In genomic region chr18:10475633-10476388, GRCh38 we compare ENCODE assay signal across 18 cellular contexts. TPM values are rescaled to one million over a fixed set of nuclear protein-coding genes. Genes with fewer than 3 reads are reported as not detected.
DNase-seq lines count a peak whose midpoint lies in the region; ATAC-seq and TF ChIP-seq lines count a peak whose summit lies in the region.
"Had no signal": no experiment of that assay in that cellular context is flagged by ENCODE, and none has a peak within 500 bp of the region (broad histone marks: within the 10 kb centered on the region; RNA-seq: fewer than 3 reads in every experiment).

No MANE protein-coding gene starts in this region.

- no peaks in the 10 kb centered on the region for H3K36me3 ChIP-seq in BLaER1 treated with 17β-estradiol and CSF1 and Interleukin-3, amounts not matched to agents 10 nM and 100 nM
- H3K36me3 ChIP-seq in prostate gland (no peaks in the 10 kb centered on the region), sigmoid colon (no peaks in the 10 kb centered on the region)

- H3K4me2 ChIP-seq in BLaER1 treated with 17β-estradiol and CSF1 and Interleukin-3, amounts not matched to agents 10 nM and 100 nM = peak overlapping the region; percentile 78 to 96 (median 90)

- no peak for TF ChIP-seq POLR2A in prostate gland (IDR thresholded peaks at IDR 0.05)
- no peak for TF ChIP-seq POLR2A in lower leg skin (IDR thresholded peaks at IDR 0.05)
- no peak for TF ChIP-seq POLR2A in sigmoid colon (IDR thresholded peaks at IDR 0.05)

- intact Hi-C loops in prostate gland (cut with DNase I) (no loop called here), lower leg skin (cut with DNase I; ENCODE audit: low total_unique reads) (no loop called here), sigmoid colon (cut with DNase I) (no loop called here)

- H3K27me3 ChIP-seq in BLaER1 treated with 17β-estradiol and CSF1 and Interleukin-3, amounts not matched to agents 10 nM and 100 nM = peaks cover 0 to 13% (median 0%) of the 10 kb centered on the region in 11 experiments; a peak in 3 of 22 replicates
- no peaks in the 10 kb centered on the region for H3K27me3 ChIP-seq in prostate gland (replicated peaks; ENCODE audit: insufficient read depth)
- peaks cover 0 to 4% (median 0%) of the 10 kb centered on the region in 3 donors for H3K27me3 ChIP-seq in sigmoid colon

- H3K27ac ChIP-seq in BLaER1 treated with 17β-estradiol and CSF1 and Interleukin-3, amounts not matched to agents 10 nM and 100 nM = peak overlapping the region; percentile 9 to 73 (median 42); a peak in 20 of 22 replicates
- H3K27ac ChIP-seq in prostate gland = peak overlapping the region; percentile 44 to 70
- H3K27ac ChIP-seq in sigmoid colon = no peak overlapping the region
- H3K27ac ChIP-seq: foreskin keratinocyte, HL-60 had no signal

- no peak for TF ChIP-seq CTCF in prostate gland (IDR thresholded peaks at IDR 0.05)
- no peak for TF ChIP-seq CTCF in lower leg skin (IDR thresholded peaks at IDR 0.05)
- no peak for TF ChIP-seq CTCF in sigmoid colon (IDR thresholded peaks at IDR 0.05)

- no peaks in the 10 kb centered on the region for H4K20me1 ChIP-seq in BLaER1 treated with 17β-estradiol and CSF1 and Interleukin-3, amounts not matched to agents 10 nM and 100 nM

- H3K4me3 ChIP-seq in BLaER1 treated with 17β-estradiol and CSF1 and Interleukin-3, amounts not matched to agents 10 nM and 100 nM = peak overlapping the region; percentile 19 to 48 (median 36); a peak in 14 of 20 replicates
- H3K4me3 ChIP-seq in prostate gland (no peak overlapping the region), lower leg skin (ENCODE audit: low read depth, poor library complexity, severe bottlenecking) (no peak overlapping the region), sigmoid colon (no peak overlapping the region)

- 0 out of 22 replicates have a peak, but pooled peaks cover 0 to 5% (median 0%) of the 10 kb centered on the region in 11 experiments for H3K9me3 ChIP-seq in BLaER1 treated with 17β-estradiol and CSF1 and Interleukin-3, amounts not matched to agents 10 nM and 100 nM (replicated peaks in 1 of 11)
- no peaks in the 10 kb centered on the region for H3K9me3 ChIP-seq in prostate gland
- H3K9me3 ChIP-seq in sigmoid colon = no peaks in the 10 kb centered on the region

- TF ChIP-seq EP300 in sigmoid colon (IDR thresholded peaks at IDR 0.05) = no peak

- no peak for ATAC-seq in HG02610 (IDR thresholded peaks at IDR 0.05; ENCODE audit: unreplicated experiment)

- peaks cover 64 to 83% (median 67%) of the 10 kb centered on the region in 10 experiments for H3K4me1 ChIP-seq in BLaER1 treated with 17β-estradiol and CSF1 and Interleukin-3, amounts not matched to agents 10 nM and 100 nM
- H3K4me1 ChIP-seq in prostate gland (replicated peaks) = no peaks in the 10 kb centered on the region
- H3K4me1 ChIP-seq in sigmoid colon = peaks cover 0 to 24% (median 16%) of the 10 kb centered on the region in 4 donors
- H3K4me1 ChIP-seq: foreskin keratinocyte had no signal

- DNase-seq in RPMI8226 (peak; percentile 83), globus pallidus (ENCODE audit: low spot score) (peak; percentile 74), prostate gland (ENCODE audit: low spot score) (no peak), lower leg skin (ENCODE audit: low spot score in 2 of 2) (no peak), sigmoid colon (no peak)
- no peak for DNase-seq in stimulated activated CD4-positive, alpha-beta T cell treated with anti-CD3 and anti-CD28 coated beads, Interleukin-15, amount 100 ng/mL, for 24 hours
- DNase-seq: activated CD4-positive, alpha-beta memory T cell treated with anti-CD3 and anti-CD28 coated beads, Interleukin-2, amount 10 ng/mL, durations not matched to agents 7 days and 5 days; activated naive CD8-positive, alpha-beta T cell treated with anti-CD3 and anti-CD28 coated beads, Interleukin-2, amount 10 ng/mL, durations not matched to agents 7 days and 5 days; activated T-cell treated with anti-CD3 and anti-CD28 coated beads, Interleukin-2, amount 50 U/mL, for 48 hours; Calu3; KG1; NCI-H1436; stimulated activated CD4-positive, alpha-beta T cell treated with anti-CD3 and anti-CD28 coated beads, Interleukin-4, amount 100 ng/mL, for 24 hours had no signal

- H3K9ac ChIP-seq in BLaER1 treated with 17β-estradiol and CSF1 and Interleukin-3, amounts not matched to agents 10 nM and 100 nM = peak overlapping the region in 9 of 11 experiments; percentile 10 to 60 (median 35); a peak in 11 of 22 replicates

- WGBS in prostate gland = 43% methylated on average over 16 of the region's 16 CpGs
- WGBS in lower leg skin, 2 donors = 40% methylated on average over 16 of the region's 16 CpGs
- 63 to 74% methylated on average over 16 of the region's 16 CpGs for WGBS in sigmoid colon, 2 donors

RNA-seq across cellular contexts. Expression of gene APCDD1, which starts 21.4 kb away (rescaled TPM):
- total RNA-seq in prostate gland = 100 to 1,000 TPM in 1 of 2 donors, 10 to 100 TPM in 1; 41.0 to 126 TPM
- total RNA-seq in lower leg skin = 100 to 1,000 TPM in 3 of 4 donors, 10 to 100 TPM in 1; 76.6 to 192 (median 180) TPM
- 10 to 100 TPM in 3 of 4 donors, 1 to 10 TPM in 1; 8.9 to 42.1 (median 21.4) TPM for total RNA-seq in sigmoid colon
- polyA plus RNA-seq in sigmoid colon = 10 to 100 TPM in 2 of 3 donors, 1 to 10 TPM in 1; 2.8 to 12.9 (median 10.2) TPM
- total RNA-seq: activated CD4-positive, alpha-beta memory T cell treated with anti-CD3 and anti-CD28 coated beads, Interleukin-2, amount 10 ng/mL, durations not matched to agents 7 days and 5 days; activated naive CD8-positive, alpha-beta T cell treated with anti-CD3 and anti-CD28 coated beads, Interleukin-2, amount 10 ng/mL, durations not matched to agents 7 days and 5 days; Calu3; lung microvascular endothelial cell had no signal

RNA-seq across cellular contexts. Expression of gene NAPG, which starts 50.0 kb away (rescaled TPM):
- 10 to 100 TPM; 23.2 to 47.5 TPM for total RNA-seq in prostate gland
- total RNA-seq in lower leg skin = 10 to 100 TPM; 15.6 to 25.7 (median 22.0) TPM
- total RNA-seq in sigmoid colon = 10 to 100 TPM; 33.7 to 43.5 (median 36.8) TPM
- polyA plus RNA-seq in sigmoid colon = 10 to 100 TPM; 15.0 to 30.3 (median 24.6) TPM

Comparison
In these comparisons a context has a peak if more than half of its experiments do, and no peak if none do; other contexts are left out.
1. H3K27ac ChIP-seq: peak in BLaER1 treated with 17β-estradiol and CSF1 and Interleukin-3, amounts not matched to agents 10 nM and 100 nM (11 of 11) and prostate gland (2 of 2); none in sigmoid colon (0 of 4).
2. H3K4me3 ChIP-seq: peak in BLaER1 treated with 17β-estradiol and CSF1 and Interleukin-3, amounts not matched to agents 10 nM and 100 nM (10 of 10); none in prostate gland (0 of 2), lower leg skin (single experiment) and sigmoid colon (0 of 4).
3. DNase-seq: peak in RPMI8226 (single experiment) and globus pallidus (single experiment); none in prostate gland (single experiment), lower leg skin (0 of 2), sigmoid colon (single experiment) and stimulated activated CD4-positive, alpha-beta T cell treated with anti-CD3 and anti-CD28 coated beads, Interleukin-15, amount 100 ng/mL, for 24 hours (single experiment).